ENCODE assay signal across 8 cellular contexts in the genomic region with DNA sequence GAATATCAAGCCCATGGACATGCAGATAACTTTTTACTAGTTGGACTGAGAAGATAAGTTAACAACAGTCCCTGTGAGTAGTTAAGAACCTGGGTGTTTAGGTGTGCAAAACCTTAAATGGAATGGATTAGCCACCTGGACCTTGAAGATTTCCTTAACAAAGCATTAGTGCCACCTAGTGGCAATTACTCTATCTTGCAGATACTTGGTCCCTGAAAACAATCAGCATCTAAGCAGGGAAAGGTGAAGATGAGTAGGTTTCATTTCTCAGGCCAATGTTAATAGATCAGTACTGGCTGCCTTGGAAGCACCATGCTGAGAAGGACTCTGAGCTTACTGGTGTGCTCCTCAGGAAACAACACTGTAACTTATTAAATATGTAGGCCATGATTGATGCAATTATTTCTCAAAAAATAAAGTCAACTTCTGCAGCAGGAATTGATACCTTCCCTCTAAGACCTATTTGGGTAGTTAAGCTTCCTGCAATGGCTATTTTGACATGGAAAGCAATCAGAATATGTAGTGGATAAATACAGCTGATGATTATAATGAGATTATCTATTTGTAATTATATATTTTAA.
A peak's percentile ranks its signal among the peaks of the same experiment; 100 is the strongest.
DNase-seq lines count a peak whose midpoint lies in the region; ATAC-seq and TF ChIP-seq lines count a peak whose summit lies in the region.

No MANE protein-coding gene starts in this region.

- H2AFZ ChIP-seq in smooth muscle cell (ENCODE audit: low read depth) = no peak overlapping the region

- no peak overlapping the region for H3K4me2 ChIP-seq in smooth muscle cell

- no peaks in the 10 kb centered on the region for H3K79me2 ChIP-seq in smooth muscle cell (ENCODE audit: low read depth)

- no peaks in the 10 kb centered on the region for H3F3A ChIP-seq in smooth muscle cell (ENCODE audit: low read depth)

- DNase-seq in DMS 273 treated with DMSO at 0.1 percent for 48 hours (lab: John Stamatoyannopoulos, UW) (peak; percentile 26), NCI-H2227 treated with DMSO at 0.1 percent for 48 hours (lab: John Stamatoyannopoulos, UW) (peak; percentile 40), adrenal gland (peak in 3 of 7 donors; percentile 17 to 23 (median 19)), iPS DF 19.7 (ENCODE audit: low read depth, low spot score) (peak; percentile 25), smooth muscle cell (lab: John Stamatoyannopoulos, UW; ENCODE audit: unreplicated experiment) (no peak)
- DNase-seq in activated CD4-positive, CD25-positive, alpha-beta regulatory T cell treated with anti-CD3 and anti-CD28 coated beads, Interleukin-2, amount 50 U/mL, for 72 hours = no peak

- H3K9me3 ChIP-seq in adrenal gland (replicated peaks in 1 of 3) (no peaks in the 10 kb centered on the region), smooth muscle cell (replicated peaks; ENCODE audit: low read depth) (no peaks in the 10 kb centered on the region)

- H3K4me1 ChIP-seq in adrenal gland (replicated peaks in 1 of 2) = no peaks in the 10 kb centered on the region
- H3K4me1 ChIP-seq in smooth muscle cell (ENCODE audit: low read depth) = no peaks in the 10 kb centered on the region

- TF ChIP-seq CTCF in adrenal gland (IDR thresholded peaks at IDR 0.05) (peak; percentile 70 to 83 (median 79)), smooth muscle cell (IDR thresholded peaks at IDR 0.05; ENCODE audit: borderline replicate concordance, insufficient read depth, poor library complexity, severe bottlenecking) (peak; percentile 74)

- no peak for TF ChIP-seq POLR2A in adrenal gland (IDR thresholded peaks at IDR 0.05)

- H3K36me3 ChIP-seq in adrenal gland (replicated peaks in 1 of 2) (no peaks in the 10 kb centered on the region), smooth muscle cell (ENCODE audit: low read depth) (no peaks in the 10 kb centered on the region)

- H3K27me3 ChIP-seq in adrenal gland (no peaks in the 10 kb centered on the region), smooth muscle cell (ENCODE audit: low read depth) (no peaks in the 10 kb centered on the region)

- H3K27ac ChIP-seq in adrenal gland (no peak overlapping the region), smooth muscle cell (ENCODE audit: low read depth) (no peak overlapping the region)

- H3K4me3 ChIP-seq in adrenal gland (no peak overlapping the region), smooth muscle cell (no peak overlapping the region)

- intact Hi-C loops in adrenal gland (cut with DNase I) = loop anchor here in 1 of 2 donors (5.0 kb wide), 1 partner anchor 811 kb away; no protein-coding TSS in a partner anchor

- H3K9ac ChIP-seq in smooth muscle cell (ENCODE audit: low read depth) = no peak overlapping the region

- H4K20me1 ChIP-seq in smooth muscle cell (ENCODE audit: low read depth) = no peaks in the 10 kb centered on the region

- ATAC-seq in GM19035 (IDR thresholded peaks at IDR 0.05; ENCODE audit: unreplicated experiment) (peak; percentile 85), HG03139 (IDR thresholded peaks at IDR 0.05; ENCODE audit: unreplicated experiment) (peak; percentile 81)

Comparison
In these comparisons a context has a peak if more than half of its experiments do, and no peak if none do; other contexts are left out.
1. DNase-seq: peak in DMS 273 treated with DMSO at 0.1 percent for 48 hours (single experiment), NCI-H2227 treated with DMSO at 0.1 percent for 48 hours (single experiment) and iPS DF 19.7 (single experiment); none in smooth muscle cell (single experiment) and activated CD4-positive, CD25-positive, alpha-beta regulatory T cell treated with anti-CD3 and anti-CD28 coated beads, Interleukin-2, amount 50 U/mL, for 72 hours (single experiment).